Comparison of ENCODE assay signal across 25 cellular contexts in the genomic region with DNA sequence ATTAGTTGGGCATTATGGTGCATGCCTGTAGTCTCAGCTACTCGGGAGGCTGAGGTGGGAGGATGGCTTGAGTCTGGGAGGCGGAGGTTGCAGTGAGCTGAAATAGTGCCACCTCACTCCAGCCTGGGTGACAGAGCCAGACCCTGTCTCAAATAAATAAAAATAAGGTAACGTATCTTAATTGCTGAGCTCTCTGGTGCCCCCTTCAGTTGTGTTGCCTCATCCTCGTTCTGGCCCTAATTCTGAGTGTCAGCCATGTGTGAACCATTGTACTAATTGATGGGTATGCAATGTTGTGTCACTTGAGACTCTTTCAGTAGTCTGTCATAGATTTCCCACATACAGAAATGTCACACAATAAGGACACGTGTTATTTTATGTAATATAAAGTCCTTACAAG.
DNase-seq lines count a peak whose midpoint lies in the region; ATAC-seq and TF ChIP-seq lines count a peak whose summit lies in the region.
"Had no signal": no experiment of that assay in that cellular context is flagged by ENCODE, and none has a peak within 500 bp of the region (broad histone marks: within the 10 kb centered on the region; RNA-seq: fewer than 3 reads in every experiment).

No MANE protein-coding gene starts in this region.

- no peaks in the 10 kb centered on the region for H3K4me1 ChIP-seq in OCI-LY7 (ENCODE audit: insufficient read depth, low read length, poor library complexity, severe bottlenecking)
- no peaks in the 10 kb centered on the region for H3K4me1 ChIP-seq in mesendoderm (ENCODE audit: control insufficient read depth, low read depth, low read length)

- H3K4me3 ChIP-seq in OCI-LY7 (ENCODE audit: low read depth, low read length, poor library complexity, severe bottlenecking) (no peak overlapping the region), mesendoderm (ENCODE audit: low read length) (no peak overlapping the region)
- H3K4me3 ChIP-seq: BLaER1 treated with 17β-estradiol and CSF1 and Interleukin-3, amounts not matched to agents 10 nM and 100 nM; MG63 had no signal

- H3K9ac ChIP-seq in mesendoderm (ENCODE audit: low read length), result no peak overlapping the region
- H3K9ac ChIP-seq: BLaER1 treated with 17β-estradiol and CSF1 and Interleukin-3, amounts not matched to agents 10 nM and 100 nM had no signal

- H3K4me3 Mint-ChIP-seq in type B pancreatic cell, result no peak overlapping the region
- H3K4me3 Mint-ChIP-seq: CD4-positive, alpha-beta memory T cell; T-helper 2 cell treated with Interferon-gamma antibody and Interleukin-4, amounts not matched to agents 5 μg/mL and 100 μg/mL, for 36 hours had no signal

- peaks cover 22% of the 10 kb centered on the region for H3K27me3 Mint-ChIP-seq in type B pancreatic cell
- H3K27me3 Mint-ChIP-seq: CD4-positive, alpha-beta memory T cell had no signal

- no peaks in the 10 kb centered on the region for H4K20me1 ChIP-seq in OCI-LY7 (ENCODE audit: insufficient read depth, low read length)
- H4K20me1 ChIP-seq: BLaER1 treated with 17β-estradiol and CSF1 and Interleukin-3, amounts not matched to agents 10 nM and 100 nM had no signal

- no peaks in the 10 kb centered on the region for H3K36me3 ChIP-seq in OCI-LY7 (ENCODE audit: insufficient read depth, low read length)
- no peaks in the 10 kb centered on the region for H3K36me3 ChIP-seq in mesendoderm (ENCODE audit: control insufficient read depth, insufficient read depth, low read length)
- H3K36me3 ChIP-seq: BLaER1 treated with 17β-estradiol and CSF1 and Interleukin-3, amounts not matched to agents 10 nM and 100 nM; MG63 had no signal

- H3K36me3 Mint-ChIP-seq in type B pancreatic cell, result no peaks in the 10 kb centered on the region
- H3K36me3 Mint-ChIP-seq: CD4-positive, alpha-beta memory T cell had no signal

- H3K9me3 ChIP-seq in OCI-LY7 (ENCODE audit: low read length), result no peaks in the 10 kb centered on the region
- H3K9me3 ChIP-seq: BLaER1 treated with 17β-estradiol and CSF1 and Interleukin-3, amounts not matched to agents 10 nM and 100 nM; MG63 had no signal

- H3K27ac ChIP-seq in OCI-LY7 (ENCODE audit: low read depth, low read length, poor library complexity, severe bottlenecking) (no peak overlapping the region), mesendoderm (ENCODE audit: low read depth, low read length) (no peak overlapping the region)
- H3K27ac ChIP-seq: BLaER1 treated with 17β-estradiol and CSF1 and Interleukin-3, amounts not matched to agents 10 nM and 100 nM; RWPE1 had no signal

- H2AK5ac ChIP-seq in mesendoderm (ENCODE audit: low read length), result no peak overlapping the region

- POLR2A ChIA-PET in OCI-LY7 (lab: Charles Lee), result no interaction called here

- no peak overlapping the region for H3K4me2 ChIP-seq in OCI-LY7 (ENCODE audit: low read length)
- no peak overlapping the region for H3K4me2 ChIP-seq in mesendoderm (ENCODE audit: low read length)

- H2AFZ ChIP-seq in OCI-LY7 (ENCODE audit: low read length), result no peak overlapping the region

- no peaks in the 10 kb centered on the region for H3K9me3 Mint-ChIP-seq in type B pancreatic cell

- no peaks in the 10 kb centered on the region for H3K79me1 ChIP-seq in mesendoderm (ENCODE audit: low read length)

- BruUV-seq in OCI-LY7 (replicated peaks; lab: Mats Ljungman, UMichigan), result no TSS peak

- H3K23ac ChIP-seq in mesendoderm (ENCODE audit: low read length), result no peak overlapping the region

- peak; percentile 21; the same call in 1 of the 2 replicates for TF ChIP-seq CTCF in OCI-LY7 (conservative IDR thresholded peaks at IDR 0.05; ENCODE audit: low read length)
- TF ChIP-seq CTCF in type B pancreatic cell (conservative IDR thresholded peaks at IDR 0.05), result peak; percentile 30

- H3K27ac Mint-ChIP-seq in type B pancreatic cell, result no peak overlapping the region
- H3K27ac Mint-ChIP-seq: CD4-positive, alpha-beta memory T cell; T-helper 2 cell treated with Interferon-gamma antibody and Interleukin-4, amounts not matched to agents 5 μg/mL and 100 μg/mL, for 36 hours had no signal

- no peaks in the 10 kb centered on the region for H3K27me3 ChIP-seq in mesendoderm (ENCODE audit: insufficient read depth, low read length, poor library complexity)
- H3K27me3 ChIP-seq: BLaER1 treated with 17β-estradiol and CSF1 and Interleukin-3, amounts not matched to agents 10 nM and 100 nM; MG63 had no signal

- no CpG with 5 or more reads among the region's 5 CpGs for WGBS in mesendoderm (ENCODE audit: extremely low coverage, insufficient coverage, low lambda C conversion rate)

- H2BK5ac ChIP-seq in mesendoderm (ENCODE audit: low read length), result no peak overlapping the region

- ATAC-seq in GM21526 (IDR thresholded peaks at IDR 0.05; ENCODE audit: low FRiP score, unreplicated experiment), result no peak

- H2BK120ac ChIP-seq in mesendoderm (ENCODE audit: low read depth, low read length), result no peak overlapping the region

- H3K79me2 ChIP-seq in OCI-LY7 (ENCODE audit: insufficient read depth, low read depth, low read length), result no peaks in the 10 kb centered on the region
- no peaks in the 10 kb centered on the region for H3K79me2 ChIP-seq in mesendoderm (ENCODE audit: control insufficient read depth, insufficient read depth, low read length)

- H3K18ac ChIP-seq in mesendoderm (ENCODE audit: low read length), result no peak overlapping the region

- no peak overlapping the region for H2BK15ac ChIP-seq in mesendoderm (replicated peaks; ENCODE audit: low read depth)

- CTCF ChIA-PET in OCI-LY7 (lab: Charles Lee; ENCODE audit: unreplicated experiment), result no interaction called here

- H4K8ac ChIP-seq in mesendoderm (ENCODE audit: low read depth, low read length), result no peak overlapping the region

- no peak overlapping the region for H3K4ac ChIP-seq in mesendoderm (ENCODE audit: low read depth, low read length)

- DNase-seq in NCI-H82 (lab: John Stamatoyannopoulos, UW) (peak; percentile 39), NCI-H82 treated with DMSO at 0.1 percent for 48 hours (lab: John Stamatoyannopoulos, UW; ENCODE audit: unreplicated experiment) (no peak), OCI-LY7 (ENCODE audit: low spot score) (no peak), mesendoderm (peak; percentile 22), type B pancreatic cell (ENCODE audit: extremely low spot score, unreplicated experiment) (no peak), GM03348 (ENCODE audit: low spot score) (no peak), LoVo (ENCODE audit: low spot score) (no peak)
- DNase-seq: AML-193; CD4-positive, alpha-beta memory T cell; COR-L47; DMS 273 treated with DMSO at 0.1 percent for 48 hours; KBM-7; MG63; NCI-H1417; NCI-H1694 treated with DMSO at 0.1 percent for 48 hours; NCI-H2081; NCI-H2227 treated with DMSO at 0.1 percent for 48 hours; NCI-H510A; NK-92 treated with Interleukin-12 subunit alpha and Interleukin-12 subunit beta, amount 100 ng/mL, for 24 hours; SHP77; T-helper 1 cell had no signal

- no peak overlapping the region for H3K56ac ChIP-seq in mesendoderm (ENCODE audit: low read length)

- intact Hi-C loops in OCI-LY7 (cut with micrococcal nuclease; ENCODE audit: unreplicated experiment), result no loop called here

- no peaks in the 10 kb centered on the region for H3K4me1 Mint-ChIP-seq in type B pancreatic cell (ENCODE audit: unreplicated experiment)
- H3K4me1 Mint-ChIP-seq: CD4-positive, alpha-beta memory T cell had no signal

- H3K9me2 ChIP-seq in OCI-LY7 (ENCODE audit: insufficient read depth, low read length), result no peaks in the 10 kb centered on the region

- no peak overlapping the region for H4K5ac ChIP-seq in mesendoderm (ENCODE audit: low read length)

Comparison
In these comparisons a context has a peak if more than half of its experiments do, and no peak if none do; other contexts are left out.
1. DNase-seq: peak in NCI-H82 (single experiment) and mesendoderm (single experiment); none in NCI-H82 treated with DMSO at 0.1 percent for 48 hours (single experiment), OCI-LY7 (single experiment), type B pancreatic cell (single experiment), GM03348 (single experiment) and LoVo (single experiment).